In the genomic region with DNA sequence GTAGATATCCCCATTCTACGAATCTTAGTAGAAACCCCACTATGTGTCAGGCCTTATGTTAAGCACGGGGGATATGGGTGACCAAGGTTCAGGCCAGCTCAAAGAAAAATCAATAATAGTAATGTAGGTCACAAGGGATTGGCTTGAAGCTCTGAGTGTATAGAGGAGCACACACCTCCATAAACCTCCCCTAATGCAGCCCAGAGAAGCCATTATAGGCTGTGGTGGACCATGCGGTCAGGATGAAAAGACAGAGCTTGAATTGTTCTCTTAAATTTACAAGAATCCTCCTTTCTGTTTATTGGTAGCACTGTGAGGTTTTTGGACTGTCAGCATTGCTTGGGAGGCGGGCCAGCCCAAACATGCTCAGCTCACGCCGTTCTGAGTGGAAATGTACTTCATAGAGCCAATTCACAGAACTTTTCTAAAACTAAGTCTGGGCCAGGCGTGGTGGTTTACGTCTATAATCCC, we compare ENCODE assay signal across 2 cellular contexts.
TF ChIP-seq lines count a peak whose summit lies in the region.

No MANE protein-coding gene starts in this region.

TF ChIP-seq in A549, 52 proteins besides CTCF, POLR2A, EP300 and RAD21:
- TF ChIP-seq CHD2 (IDR thresholded peaks at IDR 0.05; ENCODE audit: low read length, partially characterized antibody) (no peak), HOXB5 (CRISPR knock-in tag; IDR thresholded peaks at IDR 0.05) (no peak), NR3C1 (IDR thresholded peaks at IDR 0.05) (no peak)

TF ChIP-seq in HepG2, 621 proteins besides CTCF, POLR2A, EP300 and RAD21:
- TF ChIP-seq, protein P1, sequence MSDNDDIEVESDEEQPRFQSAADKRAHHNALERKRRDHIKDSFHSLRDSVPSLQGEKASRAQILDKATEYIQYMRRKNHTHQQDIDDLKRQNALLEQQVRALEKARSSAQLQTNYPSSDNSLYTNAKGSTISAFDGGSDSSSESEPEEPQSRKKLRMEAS (IDR thresholded peaks at IDR 0.05) = 0 out of 2 replicates have a peak, but pooled peaks have one; percentile 13
- TF ChIP-seq ZKSCAN1 (IDR thresholded peaks at IDR 0.05; ENCODE audit: low read length) (peak; percentile 94), HNF4G (IDR thresholded peaks at IDR 0.05; ENCODE audit: borderline replicate concordance, low read depth, low read length) (0 out of 2 replicates have a peak, but pooled peaks have one; percentile 21), HNF4G (CRISPR knock-in tag; IDR thresholded peaks at IDR 0.05; ENCODE audit: borderline replicate concordance, low read depth) (no peak), WIZ (CRISPR knock-in tag; IDR thresholded peaks at IDR 0.05) (no peak), HNF4A (CRISPR knock-in tag; IDR thresholded peaks at IDR 0.05) (peak; percentile 57), RXRB (CRISPR knock-in tag; IDR thresholded peaks at IDR 0.05; ENCODE audit: borderline replicate concordance) (peak; percentile 44; the same call in 1 of the 2 replicates), HOXA5 (CRISPR knock-in tag; IDR thresholded peaks at IDR 0.05) (no peak), ONECUT2 (CRISPR knock-in tag; IDR thresholded peaks at IDR 0.05) (peak; percentile 88), RARA (CRISPR knock-in tag; IDR thresholded peaks at IDR 0.05) (peak; percentile 79), BCL6 (CRISPR knock-in tag; IDR thresholded peaks at IDR 0.05) (peak; percentile 99), ATF7 (IDR thresholded peaks at IDR 0.05) (no peak), ATF7 (CRISPR knock-in tag; IDR thresholded peaks at IDR 0.05) (no peak), GATAD2A (CRISPR knock-in tag; IDR thresholded peaks at IDR 0.05) (peak; percentile 67), SETDB1 (CRISPR knock-in tag; IDR thresholded peaks at IDR 0.05; ENCODE audit: borderline replicate concordance) (no peak), RNF2 (conservative IDR thresholded peaks at IDR 0.05; ENCODE audit: low read depth) (0 out of 2 replicates have a peak, but pooled peaks have one; percentile 27), ZNF839 (CRISPR knock-in tag; IDR thresholded peaks at IDR 0.05; ENCODE audit: borderline replicate concordance) (no peak), HMG20B (CRISPR knock-in tag; conservative IDR thresholded peaks at IDR 0.05) (no peak)
- TF ChIP-seq, protein P2, sequence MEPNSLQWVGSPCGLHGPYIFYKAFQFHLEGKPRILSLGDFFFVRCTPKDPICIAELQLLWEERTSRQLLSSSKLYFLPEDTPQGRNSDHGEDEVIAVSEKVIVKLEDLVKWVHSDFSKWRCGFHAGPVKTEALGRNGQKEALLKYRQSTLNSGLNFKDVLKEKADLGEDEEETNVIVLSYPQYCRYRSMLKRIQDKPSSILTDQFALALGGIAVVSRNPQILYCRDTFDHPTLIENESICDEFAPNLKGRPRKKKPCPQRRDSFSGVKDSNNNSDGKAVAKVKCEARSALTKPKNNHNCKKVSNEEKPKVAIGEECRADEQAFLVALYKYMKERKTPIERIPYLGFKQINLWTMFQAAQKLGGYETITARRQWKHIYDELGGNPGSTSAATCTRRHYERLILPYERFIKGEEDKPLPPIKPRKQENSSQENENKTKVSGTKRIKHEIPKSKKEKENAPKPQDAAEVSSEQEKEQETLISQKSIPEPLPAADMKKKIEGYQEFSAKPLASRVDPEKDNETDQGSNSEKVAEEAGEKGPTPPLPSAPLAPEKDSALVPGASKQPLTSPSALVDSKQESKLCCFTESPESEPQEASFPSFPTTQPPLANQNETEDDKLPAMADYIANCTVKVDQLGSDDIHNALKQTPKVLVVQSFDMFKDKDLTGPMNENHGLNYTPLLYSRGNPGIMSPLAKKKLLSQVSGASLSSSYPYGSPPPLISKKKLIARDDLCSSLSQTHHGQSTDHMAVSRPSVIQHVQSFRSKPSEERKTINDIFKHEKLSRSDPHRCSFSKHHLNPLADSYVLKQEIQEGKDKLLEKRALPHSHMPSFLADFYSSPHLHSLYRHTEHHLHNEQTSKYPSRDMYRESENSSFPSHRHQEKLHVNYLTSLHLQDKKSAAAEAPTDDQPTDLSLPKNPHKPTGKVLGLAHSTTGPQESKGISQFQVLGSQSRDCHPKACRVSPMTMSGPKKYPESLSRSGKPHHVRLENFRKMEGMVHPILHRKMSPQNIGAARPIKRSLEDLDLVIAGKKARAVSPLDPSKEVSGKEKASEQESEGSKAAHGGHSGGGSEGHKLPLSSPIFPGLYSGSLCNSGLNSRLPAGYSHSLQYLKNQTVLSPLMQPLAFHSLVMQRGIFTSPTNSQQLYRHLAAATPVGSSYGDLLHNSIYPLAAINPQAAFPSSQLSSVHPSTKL (CRISPR knock-in tag; IDR thresholded peaks at IDR 0.05) = peak; percentile 55; the same call in 1 of the 2 replicates
- TF ChIP-seq, protein P3, sequence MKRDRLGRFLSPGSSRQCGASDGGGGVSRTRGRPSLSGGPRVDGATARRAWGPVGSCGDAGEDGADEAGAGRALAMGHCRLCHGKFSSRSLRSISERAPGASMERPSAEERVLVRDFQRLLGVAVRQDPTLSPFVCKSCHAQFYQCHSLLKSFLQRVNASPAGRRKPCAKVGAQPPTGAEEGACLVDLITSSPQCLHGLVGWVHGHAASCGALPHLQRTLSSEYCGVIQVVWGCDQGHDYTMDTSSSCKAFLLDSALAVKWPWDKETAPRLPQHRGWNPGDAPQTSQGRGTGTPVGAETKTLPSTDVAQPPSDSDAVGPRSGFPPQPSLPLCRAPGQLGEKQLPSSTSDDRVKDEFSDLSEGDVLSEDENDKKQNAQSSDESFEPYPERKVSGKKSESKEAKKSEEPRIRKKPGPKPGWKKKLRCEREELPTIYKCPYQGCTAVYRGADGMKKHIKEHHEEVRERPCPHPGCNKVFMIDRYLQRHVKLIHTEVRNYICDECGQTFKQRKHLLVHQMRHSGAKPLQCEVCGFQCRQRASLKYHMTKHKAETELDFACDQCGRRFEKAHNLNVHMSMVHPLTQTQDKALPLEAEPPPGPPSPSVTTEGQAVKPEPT (CRISPR knock-in tag; IDR thresholded peaks at IDR 0.05; ENCODE audit: low read depth) = no peak
- TF ChIP-seq, protein P4, sequence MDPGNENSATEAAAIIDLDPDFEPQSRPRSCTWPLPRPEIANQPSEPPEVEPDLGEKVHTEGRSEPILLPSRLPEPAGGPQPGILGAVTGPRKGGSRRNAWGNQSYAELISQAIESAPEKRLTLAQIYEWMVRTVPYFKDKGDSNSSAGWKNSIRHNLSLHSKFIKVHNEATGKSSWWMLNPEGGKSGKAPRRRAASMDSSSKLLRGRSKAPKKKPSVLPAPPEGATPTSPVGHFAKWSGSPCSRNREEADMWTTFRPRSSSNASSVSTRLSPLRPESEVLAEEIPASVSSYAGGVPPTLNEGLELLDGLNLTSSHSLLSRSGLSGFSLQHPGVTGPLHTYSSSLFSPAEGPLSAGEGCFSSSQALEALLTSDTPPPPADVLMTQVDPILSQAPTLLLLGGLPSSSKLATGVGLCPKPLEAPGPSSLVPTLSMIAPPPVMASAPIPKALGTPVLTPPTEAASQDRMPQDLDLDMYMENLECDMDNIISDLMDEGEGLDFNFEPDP (CRISPR knock-in tag; conservative IDR thresholded peaks at IDR 0.05) = no peak
- TF ChIP-seq, protein P5, sequence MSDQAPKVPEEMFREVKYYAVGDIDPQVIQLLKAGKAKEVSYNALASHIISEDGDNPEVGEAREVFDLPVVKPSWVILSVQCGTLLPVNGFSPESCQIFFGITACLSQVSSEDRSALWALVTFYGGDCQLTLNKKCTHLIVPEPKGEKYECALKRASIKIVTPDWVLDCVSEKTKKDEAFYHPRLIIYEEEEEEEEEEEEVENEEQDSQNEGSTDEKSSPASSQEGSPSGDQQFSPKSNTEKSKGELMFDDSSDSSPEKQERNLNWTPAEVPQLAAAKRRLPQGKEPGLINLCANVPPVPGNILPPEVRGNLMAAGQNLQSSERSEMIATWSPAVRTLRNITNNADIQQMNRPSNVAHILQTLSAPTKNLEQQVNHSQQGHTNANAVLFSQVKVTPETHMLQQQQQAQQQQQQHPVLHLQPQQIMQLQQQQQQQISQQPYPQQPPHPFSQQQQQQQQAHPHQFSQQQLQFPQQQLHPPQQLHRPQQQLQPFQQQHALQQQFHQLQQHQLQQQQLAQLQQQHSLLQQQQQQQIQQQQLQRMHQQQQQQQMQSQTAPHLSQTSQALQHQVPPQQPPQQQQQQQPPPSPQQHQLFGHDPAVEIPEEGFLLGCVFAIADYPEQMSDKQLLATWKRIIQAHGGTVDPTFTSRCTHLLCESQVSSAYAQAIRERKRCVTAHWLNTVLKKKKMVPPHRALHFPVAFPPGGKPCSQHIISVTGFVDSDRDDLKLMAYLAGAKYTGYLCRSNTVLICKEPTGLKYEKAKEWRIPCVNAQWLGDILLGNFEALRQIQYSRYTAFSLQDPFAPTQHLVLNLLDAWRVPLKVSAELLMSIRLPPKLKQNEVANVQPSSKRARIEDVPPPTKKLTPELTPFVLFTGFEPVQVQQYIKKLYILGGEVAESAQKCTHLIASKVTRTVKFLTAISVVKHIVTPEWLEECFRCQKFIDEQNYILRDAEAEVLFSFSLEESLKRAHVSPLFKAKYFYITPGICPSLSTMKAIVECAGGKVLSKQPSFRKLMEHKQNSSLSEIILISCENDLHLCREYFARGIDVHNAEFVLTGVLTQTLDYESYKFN (CRISPR knock-in tag; conservative IDR thresholded peaks at IDR 0.05) = peak; percentile 40; the same call in 1 of the 2 replicates
TF ChIP-seq in HepG2: peak in this region for 12.
